In genomic region chr5:177260961-177261360, GRCh38 we compare ENCODE assay signal across 25 cellular contexts. TPM values are rescaled to one million over a fixed set of nuclear protein-coding genes. Genes with fewer than 3 reads are reported as not detected.
DNase-seq lines count a peak whose midpoint lies in the region; ATAC-seq and TF ChIP-seq lines count a peak whose summit lies in the region.
"Had no signal": no experiment of that assay in that cellular context is flagged by ENCODE, and none has a peak within 500 bp of the region (broad histone marks: within the 10 kb centered on the region; RNA-seq: fewer than 3 reads in every experiment).

No MANE protein-coding gene starts in this region.

- H3K9me3 Mint-ChIP-seq in nephron progenitor cell: no peaks in the 10 kb centered on the region
- H3K9me3 Mint-ChIP-seq: CD14-positive monocyte; CD4-positive, alpha-beta memory T cell; CD4-positive, CD25-positive, alpha-beta regulatory T cell; CD8-positive, alpha-beta memory T cell had no signal

- no peak for ATAC-seq in HG03025 (IDR thresholded peaks at IDR 0.05; ENCODE audit: low FRiP score, unreplicated experiment)
- ATAC-seq: GM12878 had no signal

- H3K36me3 ChIP-seq in parathyroid adenoma (ENCODE audit: control insufficient read depth, insufficient read depth, low read length) (no peaks in the 10 kb centered on the region), suprapubic skin (peaks cover 78% of the 10 kb centered on the region)

- H3K36me3 Mint-ChIP-seq in nephron progenitor cell (ENCODE audit: low read depth): peaks cover 82% of the 10 kb centered on the region

- peak overlapping the region; percentile 10 for H3K27ac Mint-ChIP-seq in nephron progenitor cell
- H3K27ac Mint-ChIP-seq: CD4-positive, alpha-beta memory T cell had no signal

- DNase-seq in nephron progenitor cell (no peak), suprapubic skin (ENCODE audit: low spot score in 2 of 2) (no peak), NCI-H2107 treated with DMSO at 0.1 percent for 48 hours (lab: John Stamatoyannopoulos, UW; ENCODE audit: unreplicated experiment) (no peak)
- no peak for DNase-seq in stimulated activated CD4-positive, alpha-beta T cell treated with anti-CD3 and anti-CD28 coated beads, Interleukin-1b, Interleukin-23, amount 100 ng/mL, for 48 hours
- DNase-seq: 8988T; ACHN; BE2C; C1 segment of cervical spinal cord; CD4-positive, alpha-beta memory T cell; CD4-positive, CD25-positive, alpha-beta regulatory T cell; CD8-positive, alpha-beta memory T cell; COR-L47; DMS 273 treated with DMSO at 0.1 percent for 48 hours; DMS153; DMS53; DMS79; DND-41; EL; GDM1 had no signal

- H3K9me3 ChIP-seq in parathyroid adenoma (ENCODE audit: control insufficient read depth, low read length): no peaks in the 10 kb centered on the region
- H3K9me3 ChIP-seq in suprapubic skin: no peaks in the 10 kb centered on the region
- H3K9me3 ChIP-seq: BE2C, BLaER1 had no signal

- H3K4me3 Mint-ChIP-seq in nephron progenitor cell: no peak overlapping the region
- H3K4me3 Mint-ChIP-seq: CD14-positive monocyte; CD4-positive, alpha-beta memory T cell; CD4-positive, CD25-positive, alpha-beta regulatory T cell; CD8-positive, alpha-beta memory T cell had no signal

- 92% methylated on average over 7 of the region's 7 CpGs for WGBS in suprapubic skin

- no peak overlapping the region for H3K4me2 ChIP-seq in parathyroid adenoma (ENCODE audit: low read length)
- H3K4me2 ChIP-seq: BLaER1 had no signal

- H3K4me1 ChIP-seq in parathyroid adenoma: peaks cover 8% of the 10 kb centered on the region
- no peaks in the 10 kb centered on the region for H3K4me1 ChIP-seq in suprapubic skin
- H3K4me1 ChIP-seq: BE2C, BLaER1 had no signal

- H3K27ac ChIP-seq in VCaP (peak overlapping the region; percentile 12), parathyroid adenoma (peak overlapping the region; percentile 58), suprapubic skin (no peak overlapping the region)
- H3K27ac ChIP-seq: BLaER1 had no signal

- no peaks in the 10 kb centered on the region for H3K4me1 Mint-ChIP-seq in nephron progenitor cell
- H3K4me1 Mint-ChIP-seq: CD14-positive monocyte had no signal

- no peak overlapping the region for H3K9ac ChIP-seq in parathyroid adenoma
- H3K9ac ChIP-seq: BLaER1 had no signal

- no peaks in the 10 kb centered on the region for H3K27me3 Mint-ChIP-seq in nephron progenitor cell (ENCODE audit: low read depth, poor library complexity)
- H3K27me3 Mint-ChIP-seq: CD4-positive, alpha-beta memory T cell; CD4-positive, CD25-positive, alpha-beta regulatory T cell; CD8-positive, alpha-beta memory T cell had no signal

- no peak overlapping the region for H2AFZ ChIP-seq in parathyroid adenoma

- H3K27me3 ChIP-seq in parathyroid adenoma (ENCODE audit: control insufficient read depth, insufficient read depth, low read length) (no peaks in the 10 kb centered on the region), suprapubic skin (no peaks in the 10 kb centered on the region)
- H3K27me3 ChIP-seq: BE2C, BLaER1 had no signal

- TF ChIP-seq CTCF in VCaP (conservative IDR thresholded peaks at IDR 0.05): no peak
- TF ChIP-seq CTCF in nephron progenitor cell (IDR thresholded peaks at IDR 0.05): no peak
- no peak for TF ChIP-seq CTCF in parathyroid adenoma (IDR thresholded peaks at IDR 0.05)
- TF ChIP-seq CTCF in suprapubic skin (IDR thresholded peaks at IDR 0.05): no peak

- H3K4me3 ChIP-seq in parathyroid adenoma (ENCODE audit: low read depth, low read length) (no peak overlapping the region), suprapubic skin (no peak overlapping the region)
- H3K4me3 ChIP-seq: BLaER1, GM12878 had no signal

- TF ChIP-seq POLR2A in suprapubic skin (IDR thresholded peaks at IDR 0.05): no peak

- H3K79me2 ChIP-seq in parathyroid adenoma: no peaks in the 10 kb centered on the region

- TF ChIP-seq EP300 in suprapubic skin (IDR thresholded peaks at IDR 0.05): no peak

RNA-seq across cellular contexts. Expression of gene RAB24, which starts 42.6 kb away (rescaled TPM):
- total RNA-seq in suprapubic skin: 10 to 100 TPM; 36.7 to 70.1 (median 43.3) TPM

RNA-seq across cellular contexts. Expression of gene PRELID1, which starts 42.6 kb away (rescaled TPM):
- total RNA-seq in suprapubic skin: 10 to 100 TPM; 54.2 to 90.1 (median 62.1) TPM

RNA-seq across cellular contexts. Expression of gene MXD3, which starts 50.7 kb away (rescaled TPM):
- 10 to 100 TPM in 3 of 4 donors, 1 to 10 TPM in 1; 8.7 to 30.3 (median 11.7) TPM for total RNA-seq in suprapubic skin
